ENCODE assay signal across 20 cellular contexts in the genomic region with DNA sequence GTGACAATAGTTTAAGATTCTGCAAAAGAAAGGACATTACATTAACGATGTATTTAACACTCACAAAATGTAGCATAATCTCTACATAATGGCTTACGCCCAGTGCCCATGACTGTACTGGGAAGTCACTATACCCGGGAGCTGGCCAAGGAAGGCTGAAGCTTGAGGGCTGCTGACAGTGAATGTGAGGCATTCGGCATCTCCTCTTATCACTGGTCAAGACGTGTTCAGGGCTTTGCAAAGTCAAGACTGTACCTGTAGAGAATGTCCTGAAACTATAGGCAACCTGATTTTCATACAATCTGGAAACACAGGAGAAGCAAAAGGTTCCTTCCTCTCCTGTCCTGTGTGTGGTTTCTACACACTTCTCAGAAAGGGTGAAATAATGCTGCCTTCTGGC. TPM values are rescaled to one million over a fixed set of nuclear protein-coding genes. Genes with fewer than 3 reads are reported as not detected.
DNase-seq lines count a peak whose midpoint lies in the region; ATAC-seq and TF ChIP-seq lines count a peak whose summit lies in the region.
"Had no signal": no experiment of that assay in that cellular context is flagged by ENCODE, and none has a peak within 500 bp of the region (broad histone marks: within the 10 kb centered on the region; RNA-seq: fewer than 3 reads in every experiment).

No MANE protein-coding gene starts in this region.

- no peaks in the 10 kb centered on the region for H3K79me2 ChIP-seq in osteoblast (ENCODE audit: insufficient read depth, low read length)

- H3K4me2 ChIP-seq in osteoblast (ENCODE audit: insufficient read depth, low read length), result no peak overlapping the region

- no peak for TF ChIP-seq POLR2A in upper lobe of left lung (IDR thresholded peaks at IDR 0.05)

- WGBS in upper lobe of left lung, 2 donors, result 79 to 81% methylated on average over 5 of the region's 5 CpGs

- H3K27me3 ChIP-seq in RWPE2 (ENCODE audit: insufficient read depth, poor library complexity, severe bottlenecking), result no peaks in the 10 kb centered on the region
- H3K27me3 ChIP-seq in osteoblast (ENCODE audit: insufficient read depth, low read length), result no peaks in the 10 kb centered on the region
- H3K27me3 ChIP-seq in upper lobe of left lung, result no peaks in the 10 kb centered on the region

- peaks cover 0 to 3% (median 0%) of the 10 kb centered on the region in 7 donors for H3K9me3 Mint-ChIP-seq in CD14-positive monocyte

- H3K4me1 ChIP-seq in RWPE2 (ENCODE audit: insufficient read depth, poor library complexity, severe bottlenecking) (no peaks in the 10 kb centered on the region), osteoblast (ENCODE audit: insufficient read depth, low read length) (peaks cover 8% of the 10 kb centered on the region), upper lobe of left lung (peaks cover 0 to 10% (median 6%) of the 10 kb centered on the region in 4 donors)

- peak; percentile 74 for ATAC-seq in RWPE2 (ENCODE audit: low read depth)
- peak; percentile 92 for ATAC-seq in esophagus mucosa
- ATAC-seq in upper lobe of left lung (ENCODE audit: low FRiP score in 2 of 2), result no peak
- ATAC-seq: HCT116 had no signal

- peak overlapping the region; percentile 74 to 99 (median 97) for H3K27ac Mint-ChIP-seq in CD14-positive monocyte

- H3K36me3 Mint-ChIP-seq in CD14-positive monocyte, result peaks cover 3 to 6% of the 10 kb centered on the region in 2 donors

- H3K36me3 ChIP-seq in RWPE2 (ENCODE audit: low read depth) (no peaks in the 10 kb centered on the region), osteoblast (ENCODE audit: insufficient read depth, low read length) (no peaks in the 10 kb centered on the region), upper lobe of left lung (no peaks in the 10 kb centered on the region)

- H3K9me3 ChIP-seq in RWPE2 (ENCODE audit: severe bottlenecking), result no peaks in the 10 kb centered on the region
- no peaks in the 10 kb centered on the region for H3K9me3 ChIP-seq in osteoblast (ENCODE audit: low read depth, low read length)
- H3K9me3 ChIP-seq in upper lobe of left lung, result no peaks in the 10 kb centered on the region

- H3K27me3 Mint-ChIP-seq in CD14-positive monocyte (ENCODE audit: low read depth in 3 of 3), result no peaks in the 10 kb centered on the region

- no peak overlapping the region for H3K4me3 ChIP-seq in RWPE2 (ENCODE audit: severe bottlenecking)
- no peak overlapping the region for H3K4me3 ChIP-seq in osteoblast (ENCODE audit: insufficient read depth, low read length)
- H3K4me3 ChIP-seq in upper lobe of left lung, result no peak overlapping the region

- no peak overlapping the region for H2AFZ ChIP-seq in osteoblast (ENCODE audit: low read length)

- no peak for TF ChIP-seq EP300 in upper lobe of left lung (IDR thresholded peaks at IDR 0.05)

- intact Hi-C loops in CD14-positive monocyte (cut with micrococcal nuclease), result no loop called here

- H4K20me1 ChIP-seq in osteoblast (ENCODE audit: insufficient read depth, low read length), result no peaks in the 10 kb centered on the region

- peak overlapping the region; percentile 14 for H3K27ac ChIP-seq in RWPE2 (ENCODE audit: poor library complexity, severe bottlenecking)
- no peak overlapping the region for H3K27ac ChIP-seq in osteoblast (ENCODE audit: low read depth, low read length)
- H3K27ac ChIP-seq in upper lobe of left lung, result peak overlapping the region in 1 of 4 donors; percentile 52

- H3K4me3 Mint-ChIP-seq in CD14-positive monocyte, result no peak overlapping the region

- DNase-seq in CD14-positive monocyte (ENCODE audit: low spot score), result no peak
- DNase-seq in RWPE2 (ENCODE audit: low spot score), result no peak
- DNase-seq in osteoblast (ENCODE audit: insufficient read length, low spot score, missing footprints), result peak; percentile 10
- no peak for DNase-seq in NCI-H774 (lab: John Stamatoyannopoulos, UW)
- no peak for DNase-seq in upper lobe of left lung
- no peak for DNase-seq in stimulated activated naive CD4-positive, alpha-beta T cell treated with Interleukin-2 at 50 U/mL for 16 hours (lab: John Stamatoyannopoulos, UW)
- no peak for DNase-seq in activated CD4-positive, alpha-beta T cell treated with anti-CD3 and anti-CD28 coated beads for 48 hours
- DNase-seq: C1 segment of cervical spinal cord, EL, GF-D8, IMR-90, MV-4-11, NCI-H1105 treated with DMSO at 0.1 percent for 48 hours, NCI-H2029 treated with DMSO at 0.1 percent for 48 hours, NCI-H226, NCI-H524 treated with DMSO at 0.1 percent for 48 hours, OCI-M1, SHP77 had no signal

- H3K4me1 Mint-ChIP-seq in CD14-positive monocyte, result peaks cover 88% of the 10 kb centered on the region

- TF ChIP-seq CTCF in CD14-positive monocyte (IDR thresholded peaks at IDR 0.05) (no peak), RWPE2 (IDR thresholded peaks at IDR 0.05; ENCODE audit: poor library complexity, severe bottlenecking) (no peak), osteoblast (IDR thresholded peaks at IDR 0.05; ENCODE audit: extremely low read depth, low read depth, low read length) (no peak), upper lobe of left lung (IDR thresholded peaks at IDR 0.05) (no peak)

RNA-seq across cellular contexts. Expression of a gene that starts 12.7 kb away (rescaled TPM):
- polyA plus RNA-seq in CD14-positive monocyte, result 100 to 1,000 TPM; 204 to 324 TPM
- total RNA-seq in esophagus mucosa (86.8 TPM), osteoblast (60.1 and 63.1 TPM in 2 replicates), upper lobe of left lung (10 to 100 TPM; 35.6 to 89.8 (median 62.0) TPM)

Comparison
In these comparisons a context has a peak if more than half of its experiments do, and no peak if none do; other contexts are left out.
1. ATAC-seq: peak in RWPE2 (single experiment) and esophagus mucosa (single experiment); none in upper lobe of left lung (0 of 2).